ENCODE assay signal across 1 cellular context in genomic region chr5:79547429-79547822, GRCh38.
A peak's percentile ranks its signal among the peaks of the same experiment; 100 is the strongest.
TF ChIP-seq lines count a peak whose summit lies in the region.

No MANE protein-coding gene starts in this region.

TF ChIP-seq in K562, 482 proteins besides CTCF, POLR2A, EP300 and RAD21:
- TF ChIP-seq BRF1 (IDR thresholded peaks at IDR 0.05; ENCODE audit: borderline replicate concordance, extremely low read depth, insufficient read length) (no peak), KDM2B (CRISPR knock-in tag; IDR thresholded peaks at IDR 0.05) (no peak), CBX3 (IDR thresholded peaks at IDR 0.05; ENCODE audit: borderline replicate concordance in 1 of 2, low read length in 2 of 2) (no peak), HDAC1 (IDR thresholded peaks at IDR 0.05) (0 out of 4 replicates have a peak, but pooled peaks of 1 of the 2 experiments have one; percentile 14), RERE (CRISPR knock-in tag; IDR thresholded peaks at IDR 0.05; ENCODE audit: borderline replicate concordance) (no peak), ZNF316 (IDR thresholded peaks at IDR 0.05) (0 out of 2 replicates have a peak, but pooled peaks have one; percentile 24), CTBP1 (IDR thresholded peaks at IDR 0.05; ENCODE audit: borderline replicate concordance) (peak; percentile 9; the same call in 1 of the 2 replicates), E2F4 (CRISPR knock-in tag; IDR thresholded peaks at IDR 0.05; ENCODE audit: low read depth) (no peak)
